ENCODE assay signal across 24 cellular contexts in the genomic region with DNA sequence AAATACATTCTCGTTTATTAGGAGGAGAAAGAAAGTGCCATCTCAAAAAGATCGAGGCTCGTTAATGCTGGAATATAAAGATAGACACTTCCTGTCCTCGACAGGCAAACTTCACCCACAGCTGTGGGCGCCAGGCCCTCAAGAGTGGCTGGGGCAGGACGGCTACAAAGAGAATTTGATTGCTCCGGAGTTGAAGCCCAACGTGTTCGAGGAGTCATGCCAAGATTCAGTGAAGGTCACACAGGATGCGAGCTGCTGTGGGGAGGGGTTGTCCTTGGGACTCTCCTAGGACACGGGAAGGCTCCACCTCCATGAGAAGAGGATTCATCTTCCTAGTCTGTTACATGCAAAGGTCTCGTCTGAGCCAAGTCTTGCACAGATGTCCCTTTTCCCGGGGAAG.
"Had no signal": no experiment of that assay in that cellular context is flagged by ENCODE, and none has a peak within 500 bp of the region (broad histone marks: within the 10 kb centered on the region; RNA-seq: fewer than 3 reads in every experiment).

No MANE protein-coding gene starts in this region.

- H3K27ac Mint-ChIP-seq: activated CD8-positive, alpha-beta T cell treated with anti-CD3 and anti-CD28 coated beads, Interleukin-2, amount 10 ng/mL, durations not matched to agents 7 days and 5 days; activated naive CD8-positive, alpha-beta T cell treated with anti-CD3 and anti-CD28 coated beads, Interleukin-2, amount 10 ng/mL, durations not matched to agents 7 days and 5 days; T-cell had no signal

- H3K9me3 Mint-ChIP-seq: activated naive CD8-positive, alpha-beta T cell treated with anti-CD3 and anti-CD28 coated beads, Interleukin-2, amount 10 ng/mL, durations not matched to agents 7 days and 5 days; T-cell had no signal

- H3K4me3 Mint-ChIP-seq: activated CD8-positive, alpha-beta T cell treated with anti-CD3 and anti-CD28 coated beads, Interleukin-2, amount 10 ng/mL, durations not matched to agents 7 days and 5 days; activated naive CD8-positive, alpha-beta T cell treated with anti-CD3 and anti-CD28 coated beads, Interleukin-2, amount 10 ng/mL, durations not matched to agents 7 days and 5 days; T-cell had no signal

- H3K36me3 Mint-ChIP-seq: activated naive CD8-positive, alpha-beta T cell treated with anti-CD3 and anti-CD28 coated beads, Interleukin-2, amount 10 ng/mL, durations not matched to agents 7 days and 5 days; T-cell had no signal

- H3K4me1 Mint-ChIP-seq: activated naive CD8-positive, alpha-beta T cell treated with anti-CD3 and anti-CD28 coated beads, Interleukin-2, amount 10 ng/mL, durations not matched to agents 7 days and 5 days; T-cell had no signal

- H3K36me3 ChIP-seq: breast epithelium, colonic mucosa had no signal

- H3K27me3 ChIP-seq: colonic mucosa had no signal

- H3K27ac ChIP-seq: breast epithelium, colonic mucosa, VCaP had no signal

- H3K4me3 ChIP-seq: breast epithelium, colonic mucosa had no signal

- H3K4me1 ChIP-seq: breast epithelium, colonic mucosa had no signal

- H3K9me3 ChIP-seq: breast epithelium, colonic mucosa had no signal

- DNase-seq: activated CD4-positive, alpha-beta T cell treated with anti-CD3 and anti-CD28 coated beads for 4 hours; activated CD8-positive, alpha-beta memory T cell treated with anti-CD3 and anti-CD28 coated beads, Interleukin-2, amount 50 U/mL, for 48 hours; activated CD8-positive, alpha-beta T cell treated with anti-CD3 and anti-CD28 coated beads, Interleukin-2, amount 10 ng/mL, durations not matched to agents 7 days and 5 days; activated naive CD4-positive, alpha-beta T cell treated with anti-CD3 and anti-CD28 coated beads, Interleukin-2, amount 50 U/mL, for 16 hours; activated naive CD8-positive, alpha-beta T cell treated with anti-CD3 and anti-CD28 coated beads, Interleukin-2, amount 10 ng/mL, durations not matched to agents 7 days and 5 days; activated T-cell treated with anti-CD3 and anti-CD28 coated beads, Interleukin-2, amount 50 U/mL, for 1 hour; aorta; colonic mucosa; Karpas-422; NCI-H1105 treated with DMSO at 0.1 percent for 48 hours; NCI-H1436 treated with DMSO at 0.1 percent for 48 hours; NCI-H187; NCI-H2081; NCI-H2171; NCI-H345; NCI-H510A treated with DMSO at 0.1 percent for 48 hours; NCI-H69; PC-3; SHP77 treated with DMSO at 0.1 percent for 48 hours; T-cell; T-helper 2 cell; T1000 had no signal
